Comparison of ENCODE assay signal across 7 cellular contexts in genomic region chr2:68594674-68595492, GRCh38. TPM values are rescaled to one million over a fixed set of nuclear protein-coding genes. Genes with fewer than 3 reads are reported as not detected.
DNase-seq lines count a peak whose midpoint lies in the region; ATAC-seq, FAIRE-seq and TF ChIP-seq lines count a peak whose summit lies in the region.

No MANE protein-coding gene starts in this region.

- H3K4me1 ChIP-seq in spleen: peaks cover 0 to 13% (median 9%) of the 10 kb centered on the region in 6 donors

- H3K27ac ChIP-seq in spleen: peak overlapping the region in 3 of 8 donors; percentile 21 to 51 (median 29)

- 35 to 38% (median 35%) methylated on average over 5 of the region's 5 CpGs for WGBS in spleen, 5 donors

- no peaks in the 10 kb centered on the region for H3K36me3 ChIP-seq in spleen

- TF ChIP-seq POLR2A in GM12892 (IDR thresholded peaks at IDR 0.05; ENCODE audit: low read depth, low read length) (no peak), spleen (IDR thresholded peaks at IDR 0.05) (no peak), GM18505 (IDR thresholded peaks at IDR 0.05; ENCODE audit: borderline replicate concordance, extremely low read depth, insufficient read depth, insufficient read length) (no peak)

- FAIRE-seq in GM12892 (lab: Jason Lieb, UNC): peak; percentile 71

- peak overlapping the region in 1 of 8 donors; percentile 35 for H3K4me3 ChIP-seq in spleen

- H3K9me3 ChIP-seq in spleen: peaks cover 0 to 5% (median under 1%) of the 10 kb centered on the region in 8 donors

- peak; percentile 62 to 87 (median 80) for TF ChIP-seq CTCF in spleen (IDR thresholded peaks at IDR 0.05 in 8 of 11, conservative IDR thresholded peaks at IDR 0.05 in 3 of 11)

- intact Hi-C loops in left cardiac atrium (cut with DNase I) (loop anchor here in 1 of 2 donors (10.0 kb wide), 1 partner anchor 110 kb away; no protein-coding TSS in a partner anchor), spleen (cut with DNase I; ENCODE audit: low total_unique reads) (no loop called here)

- H3K27me3 ChIP-seq in spleen (replicated peaks in 1 of 7): no peaks in the 10 kb centered on the region

- ATAC-seq in HG02943 (IDR thresholded peaks at IDR 0.05; ENCODE audit: low read depth, unreplicated experiment): peak; percentile 67
- ATAC-seq in left cardiac atrium: peak in 1 of 2 donors; percentile 23
- ATAC-seq in GM18505 (IDR thresholded peaks at IDR 0.05; ENCODE audit: unreplicated experiment): no peak

- DNase-seq in GM12892 (ENCODE audit: insufficient read length) (no peak), RPMI7951 (ENCODE audit: low read depth) (peak; percentile 44), left cardiac atrium (peak; percentile 23), spleen (peak; percentile 72)
- peak; percentile 25 for DNase-seq in activated gamma-delta T cell treated with anti-CD3 and anti-CD28 coated beads, Interleukin-2, amount 50 U/mL, for 16 hours (ENCODE audit: low read depth)

RNA-seq across cellular contexts. Expression of gene PROKR1, which starts 48.5 kb away (rescaled TPM):
- polyA plus RNA-seq in GM12892 (2012; ENCODE audit: missing spikeins): not detected
- total RNA-seq in RPMI7951 (2014; rRNA removed; shearing (Covaris generic)): not detected in 2 replicates
- under 1 TPM in 1 of 2 donors, not detected in 1; 0.12 TPM for total RNA-seq in left cardiac atrium
- under 1 TPM in 1 of 7 donors, not detected in 6; 0.09 TPM for total RNA-seq in spleen
- polyA plus RNA-seq in spleen: under 1 TPM in 2 of 3 donors, not detected in 1; 0.02 to 0.03 TPM
